Comparison of ENCODE assay signal across 8 cellular contexts in genomic region chr4:16225681-16225995, GRCh38. TPM values are rescaled to one million over a fixed set of nuclear protein-coding genes. Genes with fewer than 3 reads are reported as not detected.
DNase-seq lines count a peak whose midpoint lies in the region; ATAC-seq and TF ChIP-seq lines count a peak whose summit lies in the region.

No MANE protein-coding gene starts in this region.

- no peak for ATAC-seq in left ventricle myocardium superior
- no peak for ATAC-seq in stimulated activated naive B cell treated with anti-CD40 and anti-IgM and Interleukin-4, amounts not matched to agents 10 μg/mL and 1 μg/mL and 100 μg/mL, for 72 hours (replicated peaks)

- H3K4me3 ChIP-seq in cardiac muscle cell: peak overlapping the region; percentile 72
- peak overlapping the region; percentile 94 for H3K4me3 ChIP-seq in WERI-Rb-1 (ENCODE audit: low read depth, low read length)
- H3K4me3 ChIP-seq in iPS DF 6.9 (ENCODE audit: low read length): peak overlapping the region; percentile 89; the same call in 1 of the 2 replicates

- H3K9me3 Mint-ChIP-seq in stimulated activated naive B cell treated with anti-CD40 and anti-IgM and Interleukin-4, amounts not matched to agents 10 μg/mL and 1 μg/mL and 100 μg/mL, for 72 hours: no peaks in the 10 kb centered on the region

- peaks cover 5 to 8% of the 10 kb centered on the region in 2 donors for H3K36me3 Mint-ChIP-seq in stimulated activated naive B cell treated with anti-CD40 and anti-IgM and Interleukin-4, amounts not matched to agents 10 μg/mL and 1 μg/mL and 100 μg/mL, for 72 hours

- H3K9me3 ChIP-seq in cardiac muscle cell (ENCODE audit: low read depth) (no peaks in the 10 kb centered on the region), WERI-Rb-1 (ENCODE audit: severe bottlenecking) (no peaks in the 10 kb centered on the region), iPS DF 6.9 (ENCODE audit: control insufficient read depth, insufficient read depth, low read length) (no peaks in the 10 kb centered on the region)

- no peak for DNase-seq in cardiac muscle cell (ENCODE audit: low read depth in 1 of 2, low spot score in 1 of 2)
- DNase-seq in left ventricle myocardium superior: no peak
- DNase-seq in WERI-Rb-1: no peak
- no peak for DNase-seq in iPS DF 6.9 (ENCODE audit: low read depth, low spot score)
- no peak for DNase-seq in stimulated activated naive B cell treated with anti-CD40 and anti-IgM and Interleukin-4, amounts not matched to agents 10 μg/mL and 1 μg/mL and 100 μg/mL, for 72 hours
- DNase-seq in RPMI8226: no peak
- no peak for DNase-seq in SIG-M5 treated with dmso at 0.1 percent for 504 hours (lab: John Stamatoyannopoulos, UW; ENCODE audit: unreplicated experiment)
- no peak for DNase-seq in central memory CD4-positive, alpha-beta T cell

- H3K27ac ChIP-seq in cardiac muscle cell (peak overlapping the region; percentile 98), WERI-Rb-1 (peak overlapping the region; percentile 63), iPS DF 6.9 (ENCODE audit: low read length) (no peak overlapping the region)

- peaks cover 21% of the 10 kb centered on the region for H3K4me1 ChIP-seq in cardiac muscle cell (ENCODE audit: low read depth)
- H3K4me1 ChIP-seq in iPS DF 6.9 (ENCODE audit: control insufficient read depth, insufficient read depth, low read length): peaks cover 2% of the 10 kb centered on the region; the same call in 1 of the 2 replicates

- WGBS in iPS DF 6.9 (ENCODE audit: insufficient coverage, insufficient read length): no CpG with 5 or more reads among the region's 9 CpGs

- no peaks in the 10 kb centered on the region for H3K36me3 ChIP-seq in cardiac muscle cell
- H3K36me3 ChIP-seq in WERI-Rb-1: peaks cover 5% of the 10 kb centered on the region; the same call in 1 of the 2 replicates
- no peaks in the 10 kb centered on the region for H3K36me3 ChIP-seq in iPS DF 6.9 (ENCODE audit: control insufficient read depth, insufficient read depth, low read length)

- TF ChIP-seq CTCF in cardiac muscle cell (IDR thresholded peaks at IDR 0.05; ENCODE audit: low read depth, low read length) (no peak), WERI-Rb-1 (IDR thresholded peaks at IDR 0.05; ENCODE audit: low read depth, low read length) (no peak)

- no peaks in the 10 kb centered on the region for H3K27me3 Mint-ChIP-seq in stimulated activated naive B cell treated with anti-CD40 and anti-IgM and Interleukin-4, amounts not matched to agents 10 μg/mL and 1 μg/mL and 100 μg/mL, for 72 hours

- peak overlapping the region; percentile 81 to 86 for H3K4me3 Mint-ChIP-seq in stimulated activated naive B cell treated with anti-CD40 and anti-IgM and Interleukin-4, amounts not matched to agents 10 μg/mL and 1 μg/mL and 100 μg/mL, for 72 hours

- intact Hi-C loops in left ventricle myocardium superior (cut with micrococcal nuclease): no loop called here

- H3K4me1 Mint-ChIP-seq in stimulated activated naive B cell treated with anti-CD40 and anti-IgM and Interleukin-4, amounts not matched to agents 10 μg/mL and 1 μg/mL and 100 μg/mL, for 72 hours: peaks cover 34 to 65% of the 10 kb centered on the region in 2 donors

- no peaks in the 10 kb centered on the region for H3K27me3 ChIP-seq in cardiac muscle cell
- no peaks in the 10 kb centered on the region for H3K27me3 ChIP-seq in WERI-Rb-1 (ENCODE audit: insufficient read depth, low read depth, severe bottlenecking)
- no peaks in the 10 kb centered on the region for H3K27me3 ChIP-seq in iPS DF 6.9 (ENCODE audit: control insufficient read depth, insufficient read depth, low read length)

- H3K27ac Mint-ChIP-seq in stimulated activated naive B cell treated with anti-CD40 and anti-IgM and Interleukin-4, amounts not matched to agents 10 μg/mL and 1 μg/mL and 100 μg/mL, for 72 hours: peak overlapping the region; percentile 90

RNA-seq across cellular contexts. Expression of gene TAPT1, which starts 0.6 kb away (rescaled TPM):
- 7.5 and 9.8 TPM in 2 replicates for total RNA-seq in cardiac muscle cell
- polyA plus RNA-seq in cardiac muscle cell: 16.9 and 25.7 TPM in 2 replicates
- 40.9 TPM for total RNA-seq in left ventricle myocardium superior
